ENCODE assay signal across 8 cellular contexts in the genomic region with DNA sequence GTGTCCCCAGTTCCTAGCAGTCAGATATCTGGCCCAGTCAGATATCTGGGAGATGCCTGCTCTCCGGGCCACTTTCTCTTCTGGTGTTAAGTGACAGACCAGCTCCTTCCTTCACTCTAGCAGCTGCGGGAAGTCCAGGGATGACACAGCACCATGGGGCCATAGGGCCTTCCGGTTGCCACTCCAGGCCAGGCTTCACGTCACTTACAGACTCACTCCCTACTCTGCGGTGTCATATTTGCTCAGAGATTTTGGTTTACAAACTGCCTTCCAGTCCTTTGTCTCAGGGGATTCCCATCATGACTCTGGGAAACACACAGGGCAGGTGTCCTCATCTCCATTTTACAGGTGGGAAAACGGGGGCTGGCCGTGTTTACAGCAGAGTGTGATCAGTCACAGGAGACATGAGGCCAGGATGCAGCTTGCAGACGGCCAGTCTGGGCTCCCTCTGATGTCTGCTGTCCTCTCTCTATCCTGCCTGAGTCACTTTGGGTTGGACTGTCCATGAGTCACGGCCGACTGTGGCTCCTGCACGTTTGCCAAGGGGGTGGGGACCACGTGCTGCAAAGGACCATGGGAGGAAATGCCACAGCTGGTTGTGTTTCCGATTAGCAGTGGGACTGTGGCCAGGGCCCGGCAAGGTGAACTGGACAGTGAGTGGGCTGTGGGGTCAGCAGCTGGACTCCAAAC. TPM values are rescaled to one million over a fixed set of nuclear protein-coding genes. Genes with fewer than 3 reads are reported as not detected.
DNase-seq lines count a peak whose midpoint lies in the region; ATAC-seq and TF ChIP-seq lines count a peak whose summit lies in the region.

No MANE protein-coding gene starts in this region.

- H3K4me3 Mint-ChIP-seq in natural killer cell, result peak overlapping the region; percentile 14

- peak; percentile 46 for DNase-seq in stimulated activated CD4-positive, alpha-beta T cell treated with anti-CD3 and anti-CD28 coated beads, Interleukin-15, amount 100 ng/mL, for 24 hours
- DNase-seq in stimulated activated CD4-positive, alpha-beta T cell treated with anti-CD3 and anti-CD28 coated beads, Interleukin-2, amount 100 ng/mL, for 24 hours, result no peak
- DNase-seq in SW 1271 (lab: John Stamatoyannopoulos, UW) (peak; percentile 89 to 96), epithelial cell of prostate (ENCODE audit: low read depth, low spot score) (peak; percentile 87), natural killer cell (peak; percentile 57), DMS 273 treated with DMSO at 0.1 percent for 48 hours (lab: John Stamatoyannopoulos, UW) (no peak)

- intact Hi-C loops in natural killer cell (cut with micrococcal nuclease), result no loop called here

- ATAC-seq in natural killer cell (peak; percentile 77 to 90 (median 78)), HG02759 (IDR thresholded peaks at IDR 0.05; ENCODE audit: unreplicated experiment) (no peak), HG03520 (IDR thresholded peaks at IDR 0.05; ENCODE audit: unreplicated experiment) (no peak)

- no peaks in the 10 kb centered on the region for H3K27me3 Mint-ChIP-seq in natural killer cell (ENCODE audit: low read depth in 2 of 2)

- H3K27ac Mint-ChIP-seq in natural killer cell, result peak overlapping the region; percentile 89 to 92

- peaks cover 32 to 43% of the 10 kb centered on the region in 2 donors for H3K4me1 Mint-ChIP-seq in natural killer cell

- H3K36me3 Mint-ChIP-seq in natural killer cell, result no peaks in the 10 kb centered on the region

- TF ChIP-seq CTCF in natural killer cell (IDR thresholded peaks at IDR 0.05), result no peak

- H3K9me3 Mint-ChIP-seq in natural killer cell, result no peaks in the 10 kb centered on the region

- peak overlapping the region; percentile 97 for H3K27ac ChIP-seq in epithelial cell of prostate

RNA-seq across cellular contexts. Expression of a gene that starts 8.2 kb away (rescaled TPM):
- 10 to 100 TPM; 47.4 to 53.7 (median 53.2) TPM for total RNA-seq in natural killer cell

RNA-seq across cellular contexts. Expression of a gene that starts 16.2 kb away (rescaled TPM):
- 10 to 100 TPM; 50.0 to 71.2 (median 55.6) TPM for total RNA-seq in natural killer cell

Comparison
In these comparisons a context has a peak if more than half of its experiments do, and no peak if none do; other contexts are left out.
1. DNase-seq: peak in stimulated activated CD4-positive, alpha-beta T cell treated with anti-CD3 and anti-CD28 coated beads, Interleukin-15, amount 100 ng/mL, for 24 hours (single experiment), SW 1271 (2 of 2), epithelial cell of prostate (single experiment) and natural killer cell (single experiment); none in stimulated activated CD4-positive, alpha-beta T cell treated with anti-CD3 and anti-CD28 coated beads, Interleukin-2, amount 100 ng/mL, for 24 hours (0 of 2) and DMS 273 treated with DMSO at 0.1 percent for 48 hours (single experiment).
2. ATAC-seq: peak in natural killer cell (3 of 3); none in HG02759 (single experiment) and HG03520 (single experiment).